ENCODE assay signal across 11 cellular contexts in genomic region chr11:112656772-112657428, GRCh38.
DNase-seq lines count a peak whose midpoint lies in the region; ATAC-seq, FAIRE-seq and TF ChIP-seq lines count a peak whose summit lies in the region.
"Had no signal": no experiment of that assay in that cellular context is flagged by ENCODE, and none has a peak within 500 bp of the region (broad histone marks: within the 10 kb centered on the region; RNA-seq: fewer than 3 reads in every experiment).

No MANE protein-coding gene starts in this region.

- no peak overlapping the region for H3K4me3 ChIP-seq in SJCRH30
- H3K4me3 ChIP-seq in fibroblast of pulmonary artery (replicated peaks; ENCODE audit: low read depth, low read length), result no peak overlapping the region
- H3K4me3 ChIP-seq: suprapubic skin had no signal

- H3K9me3 ChIP-seq in SJCRH30 (replicated peaks), result no peaks in the 10 kb centered on the region
- H3K9me3 ChIP-seq: suprapubic skin had no signal

- no peaks in the 10 kb centered on the region for H3K36me3 ChIP-seq in SJCRH30
- H3K36me3 ChIP-seq: suprapubic skin had no signal

- TF ChIP-seq POLR2A in GM12892 (IDR thresholded peaks at IDR 0.05; ENCODE audit: low read depth, low read length), result no peak

- DNase-seq in GM20000 (ENCODE audit: low spot score), result peak; percentile 19
- DNase-seq in SJCRH30, result peak; percentile 28 to 56
- DNase-seq in fibroblast of pulmonary artery (ENCODE audit: low read depth), result peak; percentile 48
- DNase-seq in stromal cell of bone marrow (ENCODE audit: low read depth), result peak; percentile 90
- DNase-seq in occipital lobe (lab: John Stamatoyannopoulos, UW), result no peak
- no peak for DNase-seq in GM12892 (ENCODE audit: insufficient read length)
- DNase-seq: activated naive CD8-positive, alpha-beta T cell treated with anti-CD3 and anti-CD28 coated beads, Interleukin-2, amount 10 ng/mL, durations not matched to agents 7 days and 5 days; kidney; stimulated activated CD4-positive, alpha-beta T cell treated with anti-CD3 and anti-CD28 coated beads, Interleukin-2, amount 100 ng/mL, for 48 hours had no signal

- TF ChIP-seq CTCF in GM20000 (IDR thresholded peaks at IDR 0.05; ENCODE audit: extremely low read depth, missing control alignments), result no peak
- TF ChIP-seq CTCF in fibroblast of pulmonary artery (IDR thresholded peaks at IDR 0.05; ENCODE audit: low read length, missing control alignments), result no peak

- no peaks in the 10 kb centered on the region for H3K27me3 ChIP-seq in SJCRH30
- H3K27me3 ChIP-seq: suprapubic skin had no signal

- H3K4me1 ChIP-seq in SJCRH30, result peaks cover 53% of the 10 kb centered on the region
- H3K4me1 ChIP-seq: suprapubic skin had no signal

- FAIRE-seq in GM12892 (lab: Jason Lieb, UNC), result no peak
- FAIRE-seq: kidney had no signal

- ATAC-seq in HG02981 (IDR thresholded peaks at IDR 0.05; ENCODE audit: unreplicated experiment), result no peak

- H3K27ac ChIP-seq in SJCRH30, result no peak overlapping the region
- H3K27ac ChIP-seq: suprapubic skin had no signal

Comparison
In these comparisons a context has a peak if more than half of its experiments do, and no peak if none do; other contexts are left out.
1. DNase-seq: peak in GM20000 (single experiment), SJCRH30 (2 of 2), fibroblast of pulmonary artery (single experiment) and stromal cell of bone marrow (single experiment); none in occipital lobe (single experiment) and GM12892 (single experiment).